1 cellular context compared by ENCODE assay signal in the genomic region with DNA sequence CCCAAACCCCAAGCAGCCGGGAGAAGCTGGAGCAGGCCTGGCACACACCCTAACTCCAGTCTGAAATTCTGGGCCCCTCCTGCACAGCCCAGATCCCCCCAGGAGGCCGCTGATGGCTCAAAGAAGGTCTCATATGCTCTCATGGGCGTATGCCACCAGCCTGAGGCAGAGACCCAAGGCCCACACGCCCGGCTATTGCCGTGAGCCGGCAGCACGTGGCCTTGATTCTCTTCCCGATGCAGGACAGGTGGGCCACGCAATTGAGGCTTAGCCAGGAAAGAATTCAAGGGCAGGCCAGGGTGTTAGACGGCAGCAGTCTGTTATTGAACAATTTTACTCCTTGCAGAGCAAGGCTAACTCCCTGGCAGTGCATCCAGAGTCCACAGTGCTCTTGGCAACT.
TF ChIP-seq lines count a peak whose summit lies in the region.

No MANE protein-coding gene starts in this region.

TF ChIP-seq in HepG2, 621 proteins besides CTCF, POLR2A, EP300 and RAD21:
- TF ChIP-seq, protein P1, sequence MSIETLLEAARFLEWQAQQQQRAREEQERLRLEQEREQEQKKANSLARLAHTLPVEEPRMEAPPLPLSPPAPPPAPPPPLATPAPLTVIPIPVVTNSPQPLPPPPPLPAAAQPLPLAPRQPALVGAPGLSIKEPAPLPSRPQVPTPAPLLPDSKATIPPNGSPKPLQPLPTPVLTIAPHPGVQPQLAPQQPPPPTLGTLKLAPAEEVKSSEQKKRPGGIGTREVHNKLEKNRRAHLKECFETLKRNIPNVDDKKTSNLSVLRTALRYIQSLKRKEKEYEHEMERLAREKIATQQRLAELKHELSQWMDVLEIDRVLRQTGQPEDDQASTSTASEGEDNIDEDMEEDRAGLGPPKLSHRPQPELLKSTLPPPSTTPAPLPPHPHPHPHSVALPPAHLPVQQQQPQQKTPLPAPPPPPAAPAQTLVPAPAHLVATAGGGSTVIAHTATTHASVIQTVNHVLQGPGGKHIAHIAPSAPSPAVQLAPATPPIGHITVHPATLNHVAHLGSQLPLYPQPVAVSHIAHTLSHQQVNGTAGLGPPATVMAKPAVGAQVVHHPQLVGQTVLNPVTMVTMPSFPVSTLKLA (IDR thresholded peaks at IDR 0.05) = peak; percentile 44; the same call in 1 of the 2 replicates
- TF ChIP-seq GATAD1 (CRISPR knock-in tag; IDR thresholded peaks at IDR 0.05) (no peak), ZBTB38 (CRISPR knock-in tag; IDR thresholded peaks at IDR 0.05) (no peak), YEATS4 (CRISPR knock-in tag; IDR thresholded peaks at IDR 0.05; ENCODE audit: borderline replicate concordance) (no peak), ZNF317 (CRISPR knock-in tag; IDR thresholded peaks at IDR 0.05) (0 out of 2 replicates have a peak, but pooled peaks have one; percentile 37), ZNF619 (CRISPR knock-in tag; IDR thresholded peaks at IDR 0.05) (no peak)
- TF ChIP-seq, protein P2, sequence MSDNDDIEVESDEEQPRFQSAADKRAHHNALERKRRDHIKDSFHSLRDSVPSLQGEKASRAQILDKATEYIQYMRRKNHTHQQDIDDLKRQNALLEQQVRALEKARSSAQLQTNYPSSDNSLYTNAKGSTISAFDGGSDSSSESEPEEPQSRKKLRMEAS (IDR thresholded peaks at IDR 0.05) = no peak
- TF ChIP-seq, protein P3, sequence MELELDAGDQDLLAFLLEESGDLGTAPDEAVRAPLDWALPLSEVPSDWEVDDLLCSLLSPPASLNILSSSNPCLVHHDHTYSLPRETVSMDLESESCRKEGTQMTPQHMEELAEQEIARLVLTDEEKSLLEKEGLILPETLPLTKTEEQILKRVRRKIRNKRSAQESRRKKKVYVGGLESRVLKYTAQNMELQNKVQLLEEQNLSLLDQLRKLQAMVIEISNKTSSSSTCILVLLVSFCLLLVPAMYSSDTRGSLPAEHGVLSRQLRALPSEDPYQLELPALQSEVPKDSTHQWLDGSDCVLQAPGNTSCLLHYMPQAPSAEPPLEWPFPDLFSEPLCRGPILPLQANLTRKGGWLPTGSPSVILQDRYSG (CRISPR knock-in tag; IDR thresholded peaks at IDR 0.05) = no peak
- TF ChIP-seq, protein P4, sequence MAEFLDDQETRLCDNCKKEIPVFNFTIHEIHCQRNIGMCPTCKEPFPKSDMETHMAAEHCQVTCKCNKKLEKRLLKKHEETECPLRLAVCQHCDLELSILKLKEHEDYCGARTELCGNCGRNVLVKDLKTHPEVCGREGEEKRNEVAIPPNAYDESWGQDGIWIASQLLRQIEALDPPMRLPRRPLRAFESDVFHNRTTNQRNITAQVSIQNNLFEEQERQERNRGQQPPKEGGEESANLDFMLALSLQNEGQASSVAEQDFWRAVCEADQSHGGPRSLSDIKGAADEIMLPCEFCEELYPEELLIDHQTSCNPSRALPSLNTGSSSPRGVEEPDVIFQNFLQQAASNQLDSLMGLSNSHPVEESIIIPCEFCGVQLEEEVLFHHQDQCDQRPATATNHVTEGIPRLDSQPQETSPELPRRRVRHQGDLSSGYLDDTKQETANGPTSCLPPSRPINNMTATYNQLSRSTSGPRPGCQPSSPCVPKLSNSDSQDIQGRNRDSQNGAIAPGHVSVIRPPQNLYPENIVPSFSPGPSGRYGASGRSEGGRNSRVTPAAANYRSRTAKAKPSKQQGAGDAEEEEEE (CRISPR knock-in tag; IDR thresholded peaks at IDR 0.05; ENCODE audit: borderline replicate concordance) = no peak
- TF ChIP-seq, protein P5, sequence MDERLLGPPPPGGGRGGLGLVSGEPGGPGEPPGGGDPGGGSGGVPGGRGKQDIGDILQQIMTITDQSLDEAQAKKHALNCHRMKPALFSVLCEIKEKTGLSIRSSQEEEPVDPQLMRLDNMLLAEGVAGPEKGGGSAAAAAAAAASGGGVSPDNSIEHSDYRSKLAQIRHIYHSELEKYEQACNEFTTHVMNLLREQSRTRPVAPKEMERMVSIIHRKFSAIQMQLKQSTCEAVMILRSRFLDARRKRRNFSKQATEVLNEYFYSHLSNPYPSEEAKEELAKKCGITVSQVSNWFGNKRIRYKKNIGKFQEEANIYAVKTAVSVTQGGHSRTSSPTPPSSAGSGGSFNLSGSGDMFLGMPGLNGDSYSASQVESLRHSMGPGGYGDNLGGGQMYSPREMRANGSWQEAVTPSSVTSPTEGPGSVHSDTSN (CRISPR knock-in tag; IDR thresholded peaks at IDR 0.05) = no peak
